Comparison of ENCODE assay signal across 23 cellular contexts in genomic region chr9:87810008-87810407, GRCh38.
"Had no signal": no experiment of that assay in that cellular context is flagged by ENCODE, and none has a peak within 500 bp of the region (broad histone marks: within the 10 kb centered on the region; RNA-seq: fewer than 3 reads in every experiment).

No MANE protein-coding gene starts in this region.

- H3K27ac ChIP-seq: left ventricle myocardium inferior, pancreas, prostate gland, skin epidermis, tibial nerve, uterus had no signal

- H3K27me3 ChIP-seq: pancreas, tibial nerve, uterus had no signal

- ATAC-seq: natural killer cell; pancreas; sciatic nerve; stimulated activated naive B cell treated with anti-CD40 and anti-IgM and Interleukin-4, amounts not matched to agents 10 μg/mL and 1 μg/mL and 100 μg/mL, for 72 hours; stimulated activated naive CD8-positive, alpha-beta T cell treated with anti-CD3 and anti-CD28 coated beads, Interleukin-15, Interleukin-2, amounts not matched to agents 100 U/mL and 50 U/mL, for 24 hours had no signal

- H3K9me3 ChIP-seq: pancreas, prostate gland, uterus had no signal

- H3K4me3 ChIP-seq: left ventricle myocardium inferior, lung, pancreas, prostate gland, skin epidermis, tibial nerve, uterus had no signal

- H3K36me3 ChIP-seq: left ventricle myocardium inferior, pancreas, prostate gland, tibial nerve, uterus had no signal

- DNase-seq: hypothalamus; islet precursor cell; left ventricle myocardium inferior; mesendoderm; naive B cell; natural killer cell; nucleus accumbens; pancreas; retina; right cardiac atrium; stimulated activated CD4-positive, alpha-beta T cell treated with anti-CD3 and anti-CD28 coated beads, Interleukin-12 subunit alpha, Interleukin-12 subunit beta, amount 100 ng/mL, for 4 hours; stimulated activated CD4-positive, alpha-beta T cell treated with anti-CD3 and anti-CD28 coated beads, Interleukin-15, amount 100 ng/mL, for 24 hours; stimulated activated CD4-positive, alpha-beta T cell treated with anti-CD3 and anti-CD28 coated beads, Interleukin-2, amount 100 ng/mL, for 24 hours; stimulated activated CD4-positive, alpha-beta T cell treated with anti-CD3 and anti-CD28 coated beads, Interleukin-4, amount 100 ng/mL, for 1 hour; stimulated activated naive B cell treated with anti-CD40 and anti-IgM and Interleukin-4, amounts not matched to agents 10 μg/mL and 1 μg/mL and 100 μg/mL, for 72 hours; stimulated activated naive CD8-positive, alpha-beta T cell treated with anti-CD3 and anti-CD28 coated beads, Interleukin-15, Interleukin-2, amounts not matched to agents 100 U/mL and 50 U/mL, for 24 hours; substantia nigra; uterus had no signal

- H3K4me1 ChIP-seq: left ventricle myocardium inferior, pancreas, prostate gland, uterus had no signal
